ENCODE assay signal across 1 cellular context in the genomic region with DNA sequence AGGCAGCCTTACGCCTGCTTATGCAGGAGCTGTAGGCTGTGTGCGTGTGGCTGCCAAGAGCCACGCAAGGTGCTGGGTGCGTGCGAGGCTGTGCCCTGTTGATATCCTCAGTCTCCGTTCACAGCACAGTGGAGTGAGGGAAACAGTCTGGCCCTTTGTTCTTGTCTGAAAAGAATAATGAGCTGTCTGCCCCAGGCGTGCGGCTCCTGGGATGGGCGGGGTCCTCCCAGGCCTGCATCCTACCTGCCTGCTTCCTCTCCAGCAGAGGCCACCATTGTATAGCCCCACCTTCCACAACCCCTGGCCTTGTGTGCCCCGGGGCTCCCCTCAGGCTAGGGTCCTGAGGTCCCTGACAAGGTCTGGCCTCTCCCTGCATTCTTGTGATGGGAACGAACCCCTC.
TF ChIP-seq lines count a peak whose summit lies in the region.

No MANE protein-coding gene starts in this region.

TF ChIP-seq in HepG2, 621 proteins besides CTCF, POLR2A, EP300 and RAD21:
- TF ChIP-seq, protein P1, sequence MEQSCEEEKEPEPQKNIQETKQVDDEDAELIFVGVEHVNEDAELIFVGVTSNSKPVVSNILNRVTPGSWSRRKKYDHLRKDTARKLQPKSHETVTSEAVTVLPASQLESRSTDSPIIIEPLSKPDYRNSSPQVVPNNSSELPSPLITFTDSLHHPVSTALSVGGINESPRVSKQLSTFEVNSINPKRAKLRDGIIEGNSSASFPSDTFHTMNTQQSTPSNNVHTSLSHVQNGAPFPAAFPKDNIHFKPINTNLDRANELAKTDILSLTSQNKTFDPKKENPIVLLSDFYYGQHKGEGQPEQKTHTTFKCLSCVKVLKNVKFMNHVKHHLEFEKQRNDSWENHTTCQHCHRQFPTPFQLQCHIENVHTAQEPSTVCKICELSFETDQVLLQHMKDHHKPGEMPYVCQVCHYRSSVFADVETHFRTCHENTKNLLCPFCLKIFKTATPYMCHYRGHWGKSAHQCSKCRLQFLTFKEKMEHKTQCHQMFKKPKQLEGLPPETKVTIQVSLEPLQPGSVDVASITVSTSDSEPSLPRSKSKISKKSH (CRISPR knock-in tag; IDR thresholded peaks at IDR 0.05; ENCODE audit: borderline replicate concordance), result no peak
- TF ChIP-seq, protein P2, sequence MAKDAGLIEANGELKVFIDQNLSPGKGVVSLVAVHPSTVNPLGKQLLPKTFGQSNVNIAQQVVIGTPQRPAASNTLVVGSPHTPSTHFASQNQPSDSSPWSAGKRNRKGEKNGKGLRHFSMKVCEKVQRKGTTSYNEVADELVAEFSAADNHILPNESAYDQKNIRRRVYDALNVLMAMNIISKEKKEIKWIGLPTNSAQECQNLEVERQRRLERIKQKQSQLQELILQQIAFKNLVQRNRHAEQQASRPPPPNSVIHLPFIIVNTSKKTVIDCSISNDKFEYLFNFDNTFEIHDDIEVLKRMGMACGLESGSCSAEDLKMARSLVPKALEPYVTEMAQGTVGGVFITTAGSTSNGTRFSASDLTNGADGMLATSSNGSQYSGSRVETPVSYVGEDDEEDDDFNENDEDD (CRISPR knock-in tag; IDR thresholded peaks at IDR 0.05; ENCODE audit: borderline replicate concordance), result no peak
- TF ChIP-seq AHR (CRISPR knock-in tag; IDR thresholded peaks at IDR 0.05) (no peak), NONO (IDR thresholded peaks at IDR 0.05) (no peak), NONO (CRISPR knock-in tag; conservative IDR thresholded peaks at IDR 0.05) (no peak), ZNF296 (CRISPR knock-in tag; conservative IDR thresholded peaks at IDR 0.05) (no peak), ZIK1 (CRISPR knock-in tag; IDR thresholded peaks at IDR 0.05; ENCODE audit: borderline replicate concordance, low read depth) (no peak), FOSL2 (CRISPR knock-in tag; IDR thresholded peaks at IDR 0.05) (no peak), MATR3 (CRISPR knock-in tag; IDR thresholded peaks at IDR 0.05) (no peak), ZBTB1 (CRISPR knock-in tag; IDR thresholded peaks at IDR 0.05; ENCODE audit: borderline replicate concordance) (no peak), MBNL3 (CRISPR knock-in tag; conservative IDR thresholded peaks at IDR 0.05) (no peak), ZSCAN25 (CRISPR knock-in tag; IDR thresholded peaks at IDR 0.05) (no peak), ZNF766 (CRISPR knock-in tag; IDR thresholded peaks at IDR 0.05; ENCODE audit: borderline replicate concordance) (no peak)
- TF ChIP-seq, protein P3, sequence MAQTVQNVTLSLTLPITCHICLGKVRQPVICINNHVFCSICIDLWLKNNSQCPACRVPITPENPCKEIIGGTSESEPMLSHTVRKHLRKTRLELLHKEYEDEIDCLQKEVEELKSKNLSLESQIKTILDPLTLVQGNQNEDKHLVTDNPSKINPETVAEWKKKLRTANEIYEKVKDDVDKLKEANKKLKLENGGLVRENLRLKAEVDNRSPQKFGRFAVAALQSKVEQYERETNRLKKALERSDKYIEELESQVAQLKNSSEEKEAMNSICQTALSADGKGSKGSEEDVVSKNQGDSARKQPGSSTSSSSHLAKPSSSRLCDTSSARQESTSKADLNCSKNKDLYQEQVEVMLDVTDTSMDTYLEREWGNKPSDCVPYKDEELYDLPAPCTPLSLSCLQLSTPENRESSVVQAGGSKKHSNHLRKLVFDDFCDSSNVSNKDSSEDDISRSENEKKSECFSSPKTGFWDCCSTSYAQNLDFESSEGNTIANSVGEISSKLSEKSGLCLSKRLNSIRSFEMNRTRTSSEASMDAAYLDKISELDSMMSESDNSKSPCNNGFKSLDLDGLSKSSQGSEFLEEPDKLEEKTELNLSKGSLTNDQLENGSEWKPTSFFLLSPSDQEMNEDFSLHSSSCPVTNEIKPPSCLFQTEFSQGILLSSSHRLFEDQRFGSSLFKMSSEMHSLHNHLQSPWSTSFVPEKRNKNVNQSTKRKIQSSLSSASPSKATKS (CRISPR knock-in tag; IDR thresholded peaks at IDR 0.05), result no peak
- TF ChIP-seq, protein P4, sequence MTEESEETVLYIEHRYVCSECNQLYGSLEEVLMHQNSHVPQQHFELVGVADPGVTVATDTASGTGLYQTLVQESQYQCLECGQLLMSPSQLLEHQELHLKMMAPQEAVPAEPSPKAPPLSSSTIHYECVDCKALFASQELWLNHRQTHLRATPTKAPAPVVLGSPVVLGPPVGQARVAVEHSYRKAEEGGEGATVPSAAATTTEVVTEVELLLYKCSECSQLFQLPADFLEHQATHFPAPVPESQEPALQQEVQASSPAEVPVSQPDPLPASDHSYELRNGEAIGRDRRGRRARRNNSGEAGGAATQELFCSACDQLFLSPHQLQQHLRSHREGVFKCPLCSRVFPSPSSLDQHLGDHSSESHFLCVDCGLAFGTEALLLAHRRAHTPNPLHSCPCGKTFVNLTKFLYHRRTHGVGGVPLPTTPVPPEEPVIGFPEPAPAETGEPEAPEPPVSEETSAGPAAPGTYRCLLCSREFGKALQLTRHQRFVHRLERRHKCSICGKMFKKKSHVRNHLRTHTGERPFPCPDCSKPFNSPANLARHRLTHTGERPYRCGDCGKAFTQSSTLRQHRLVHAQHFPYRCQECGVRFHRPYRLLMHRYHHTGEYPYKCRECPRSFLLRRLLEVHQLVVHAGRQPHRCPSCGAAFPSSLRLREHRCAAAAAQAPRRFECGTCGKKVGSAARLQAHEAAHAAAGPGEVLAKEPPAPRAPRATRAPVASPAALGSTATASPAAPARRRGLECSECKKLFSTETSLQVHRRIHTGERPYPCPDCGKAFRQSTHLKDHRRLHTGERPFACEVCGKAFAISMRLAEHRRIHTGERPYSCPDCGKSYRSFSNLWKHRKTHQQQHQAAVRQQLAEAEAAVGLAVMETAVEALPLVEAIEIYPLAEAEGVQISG (CRISPR knock-in tag; IDR thresholded peaks at IDR 0.05), result no peak
- TF ChIP-seq, protein P5, sequence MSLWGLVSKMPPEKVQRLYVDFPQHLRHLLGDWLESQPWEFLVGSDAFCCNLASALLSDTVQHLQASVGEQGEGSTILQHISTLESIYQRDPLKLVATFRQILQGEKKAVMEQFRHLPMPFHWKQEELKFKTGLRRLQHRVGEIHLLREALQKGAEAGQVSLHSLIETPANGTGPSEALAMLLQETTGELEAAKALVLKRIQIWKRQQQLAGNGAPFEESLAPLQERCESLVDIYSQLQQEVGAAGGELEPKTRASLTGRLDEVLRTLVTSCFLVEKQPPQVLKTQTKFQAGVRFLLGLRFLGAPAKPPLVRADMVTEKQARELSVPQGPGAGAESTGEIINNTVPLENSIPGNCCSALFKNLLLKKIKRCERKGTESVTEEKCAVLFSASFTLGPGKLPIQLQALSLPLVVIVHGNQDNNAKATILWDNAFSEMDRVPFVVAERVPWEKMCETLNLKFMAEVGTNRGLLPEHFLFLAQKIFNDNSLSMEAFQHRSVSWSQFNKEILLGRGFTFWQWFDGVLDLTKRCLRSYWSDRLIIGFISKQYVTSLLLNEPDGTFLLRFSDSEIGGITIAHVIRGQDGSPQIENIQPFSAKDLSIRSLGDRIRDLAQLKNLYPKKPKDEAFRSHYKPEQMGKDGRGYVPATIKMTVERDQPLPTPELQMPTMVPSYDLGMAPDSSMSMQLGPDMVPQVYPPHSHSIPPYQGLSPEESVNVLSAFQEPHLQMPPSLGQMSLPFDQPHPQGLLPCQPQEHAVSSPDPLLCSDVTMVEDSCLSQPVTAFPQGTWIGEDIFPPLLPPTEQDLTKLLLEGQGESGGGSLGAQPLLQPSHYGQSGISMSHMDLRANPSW (CRISPR knock-in tag; IDR thresholded peaks at IDR 0.05; ENCODE audit: borderline replicate concordance), result no peak
- TF ChIP-seq, protein P6, sequence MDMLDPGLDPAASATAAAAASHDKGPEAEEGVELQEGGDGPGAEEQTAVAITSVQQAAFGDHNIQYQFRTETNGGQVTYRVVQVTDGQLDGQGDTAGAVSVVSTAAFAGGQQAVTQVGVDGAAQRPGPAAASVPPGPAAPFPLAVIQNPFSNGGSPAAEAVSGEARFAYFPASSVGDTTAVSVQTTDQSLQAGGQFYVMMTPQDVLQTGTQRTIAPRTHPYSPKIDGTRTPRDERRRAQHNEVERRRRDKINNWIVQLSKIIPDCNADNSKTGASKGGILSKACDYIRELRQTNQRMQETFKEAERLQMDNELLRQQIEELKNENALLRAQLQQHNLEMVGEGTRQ (IDR thresholded peaks at IDR 0.05; ENCODE audit: low read depth, low read length), result no peak
- TF ChIP-seq, protein P6 (CRISPR knock-in tag; IDR thresholded peaks at IDR 0.05; ENCODE audit: borderline replicate concordance), result no peak
- TF ChIP-seq, protein P7, sequence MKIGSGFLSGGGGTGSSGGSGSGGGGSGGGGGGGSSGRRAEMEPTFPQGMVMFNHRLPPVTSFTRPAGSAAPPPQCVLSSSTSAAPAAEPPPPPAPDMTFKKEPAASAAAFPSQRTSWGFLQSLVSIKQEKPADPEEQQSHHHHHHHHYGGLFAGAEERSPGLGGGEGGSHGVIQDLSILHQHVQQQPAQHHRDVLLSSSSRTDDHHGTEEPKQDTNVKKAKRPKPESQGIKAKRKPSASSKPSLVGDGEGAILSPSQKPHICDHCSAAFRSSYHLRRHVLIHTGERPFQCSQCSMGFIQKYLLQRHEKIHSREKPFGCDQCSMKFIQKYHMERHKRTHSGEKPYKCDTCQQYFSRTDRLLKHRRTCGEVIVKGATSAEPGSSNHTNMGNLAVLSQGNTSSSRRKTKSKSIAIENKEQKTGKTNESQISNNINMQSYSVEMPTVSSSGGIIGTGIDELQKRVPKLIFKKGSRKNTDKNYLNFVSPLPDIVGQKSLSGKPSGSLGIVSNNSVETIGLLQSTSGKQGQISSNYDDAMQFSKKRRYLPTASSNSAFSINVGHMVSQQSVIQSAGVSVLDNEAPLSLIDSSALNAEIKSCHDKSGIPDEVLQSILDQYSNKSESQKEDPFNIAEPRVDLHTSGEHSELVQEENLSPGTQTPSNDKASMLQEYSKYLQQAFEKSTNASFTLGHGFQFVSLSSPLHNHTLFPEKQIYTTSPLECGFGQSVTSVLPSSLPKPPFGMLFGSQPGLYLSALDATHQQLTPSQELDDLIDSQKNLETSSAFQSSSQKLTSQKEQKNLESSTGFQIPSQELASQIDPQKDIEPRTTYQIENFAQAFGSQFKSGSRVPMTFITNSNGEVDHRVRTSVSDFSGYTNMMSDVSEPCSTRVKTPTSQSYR (CRISPR knock-in tag; IDR thresholded peaks at IDR 0.05; ENCODE audit: borderline replicate concordance), result no peak
TF ChIP-seq in HepG2: peak in this region for 0.
